ENCODE assay signal across 5 cellular contexts in the genomic region with DNA sequence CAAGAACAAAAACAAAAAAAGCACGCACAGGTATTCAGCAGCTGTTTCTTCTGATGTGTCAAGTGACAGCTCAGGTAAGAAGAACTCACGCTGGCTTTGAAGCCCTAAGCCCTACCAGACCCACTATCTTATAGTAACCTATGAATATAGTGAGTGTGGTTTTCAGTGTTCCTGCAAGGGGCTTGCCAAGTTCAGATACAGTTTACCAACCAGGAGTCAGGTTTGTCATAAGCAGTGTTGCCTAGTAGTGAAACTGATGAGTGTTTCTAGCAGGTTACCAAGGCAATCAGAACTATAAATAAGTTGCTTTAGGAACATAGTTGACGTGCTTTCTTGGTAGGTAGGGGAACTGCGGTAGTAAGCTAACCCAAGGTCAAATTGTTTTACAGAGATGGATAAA. TPM values are rescaled to one million over a fixed set of nuclear protein-coding genes. Genes with fewer than 3 reads are reported as not detected.
"Had no signal": no experiment of that assay in that cellular context is flagged by ENCODE, and none has a peak within 500 bp of the region (broad histone marks: within the 10 kb centered on the region; RNA-seq: fewer than 3 reads in every experiment).

No MANE protein-coding gene starts in this region.

RNA-seq across cellular contexts. Expression of a gene that starts 43.4 kb away (rescaled TPM):
- total RNA-seq: LHCN-M2, M059J, PC-3, SJSA1 had no signal
- polyA plus RNA-seq: IgD-negative memory B cell had no signal
